ENCODE assay signal across 16 cellular contexts in the genomic region with DNA sequence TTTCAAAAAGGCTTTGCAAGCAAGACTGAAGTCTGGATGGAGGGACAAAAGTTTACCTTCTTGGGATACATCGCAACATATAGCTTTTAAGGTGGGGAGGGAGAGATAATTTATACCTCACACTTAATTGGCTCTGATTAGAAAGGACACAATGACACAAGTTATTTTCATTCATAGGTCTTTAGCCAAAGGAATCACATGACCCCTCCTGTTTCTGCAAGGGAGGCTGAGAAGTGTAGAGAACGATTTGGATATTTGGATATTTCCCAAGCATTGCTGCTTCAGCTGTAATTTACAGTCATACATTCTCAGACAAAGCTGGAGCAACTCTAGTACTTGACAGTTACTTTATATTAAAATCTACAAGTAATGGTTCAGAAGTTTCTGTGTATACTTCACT.
"Had no signal": no experiment of that assay in that cellular context is flagged by ENCODE, and none has a peak within 500 bp of the region (broad histone marks: within the 10 kb centered on the region; RNA-seq: fewer than 3 reads in every experiment).

No MANE protein-coding gene starts in this region.

- H3K4me1 Mint-ChIP-seq: nephron progenitor cell had no signal

- H3K9me3 Mint-ChIP-seq: activated naive CD4-positive, alpha-beta T cell treated with anti-CD3 and anti-CD28 coated beads, Interleukin-2, amount 50 U/mL, for 72 hours; activated T-cell treated with anti-CD3 and anti-CD28 coated beads, Interleukin-2, amount 50 U/mL, for 72 hours had no signal

- H3K4me3 Mint-ChIP-seq: activated T-cell treated with anti-CD3 and anti-CD28 coated beads, Interleukin-2, amount 50 U/mL, for 72 hours; nephron progenitor cell had no signal

- DNase-seq: activated CD4-positive, alpha-beta T cell treated with anti-CD3 and anti-CD28 coated beads, Interleukin-2, amount 50 U/mL, for 1 hour; activated CD4-positive, CD25-positive, alpha-beta regulatory T cell treated with anti-CD3 and anti-CD28 coated beads, Interleukin-2, amount 50 U/mL, for 72 hours; activated naive CD4-positive, alpha-beta T cell; activated T-cell treated with anti-CD3 and anti-CD28 coated beads for 4 hours; activated T-cell treated with anti-CD3 and anti-CD28 coated beads, Interleukin-2, amount 50 U/mL, for 72 hours; adrenal gland; aorta; body of pancreas; foreskin keratinocyte; mammary epithelial cell; nephron progenitor cell; ovary; psoas muscle; stimulated activated CD4-positive, alpha-beta T cell treated with anti-CD3 and anti-CD28 coated beads, Interleukin-15, amount 100 ng/mL, for 24 hours; stimulated activated CD4-positive, alpha-beta T cell treated with anti-CD3 and anti-CD28 coated beads, Interleukin-2, amount 100 ng/mL, for 24 hours had no signal

- ATAC-seq: activated naive CD4-positive, alpha-beta T cell treated with anti-CD3 and anti-CD28 coated beads, Interleukin-2, amount 50 U/mL, for 72 hours; activated T-cell treated with anti-CD3 and anti-CD28 coated beads, Interleukin-2, amount 50 U/mL, for 72 hours; body of pancreas; foreskin keratinocyte had no signal

- H3K27ac Mint-ChIP-seq: activated T-cell treated with anti-CD3 and anti-CD28 coated beads, Interleukin-2, amount 50 U/mL, for 72 hours had no signal
